In the genomic region with DNA sequence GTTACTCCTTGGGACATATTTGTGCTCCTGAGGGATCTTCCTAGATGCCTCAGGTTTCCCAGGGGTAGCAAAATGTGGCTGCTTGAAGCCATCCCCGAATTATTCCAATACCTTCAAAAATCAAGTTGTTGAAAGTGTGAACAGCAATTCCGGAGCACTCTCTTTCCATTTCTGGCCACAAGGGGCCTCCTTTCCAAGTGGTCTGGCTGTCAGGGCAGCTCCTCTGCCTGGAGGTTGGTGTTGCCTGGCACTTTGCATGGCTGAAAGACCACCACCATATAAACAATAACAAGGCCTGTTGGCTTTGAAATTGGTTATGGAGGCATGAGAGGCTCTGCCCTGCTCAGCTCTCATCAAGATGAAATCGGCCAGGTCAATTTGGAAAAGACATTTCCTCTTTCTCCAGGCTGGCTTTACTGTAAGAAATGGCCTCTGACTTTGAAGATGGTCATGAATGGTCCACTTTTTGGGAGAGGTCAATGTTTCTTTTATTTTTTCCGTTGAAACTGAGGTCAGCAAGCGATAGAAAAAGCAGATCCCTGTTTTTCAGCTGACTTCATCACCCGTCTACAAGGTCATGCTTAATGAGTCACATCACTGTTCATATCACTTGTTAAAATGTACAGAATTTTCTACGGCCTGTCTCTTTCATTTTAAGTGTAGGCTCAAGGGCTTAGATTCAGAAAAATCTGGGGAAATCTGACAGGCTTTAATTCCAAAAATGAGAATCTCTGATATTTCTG, we compare ENCODE assay signal across 8 cellular contexts.
DNase-seq lines count a peak whose midpoint lies in the region; ATAC-seq, FAIRE-seq and TF ChIP-seq lines count a peak whose summit lies in the region.

No MANE protein-coding gene starts in this region.

- H3K9me3 ChIP-seq in vagina, result no peaks in the 10 kb centered on the region

- peak overlapping the region; percentile 16 for H3K27ac Mint-ChIP-seq in neural crest cell (ENCODE audit: unreplicated experiment)
- H3K27ac Mint-ChIP-seq in stimulated activated naive B cell treated with anti-CD40 and anti-IgM and Interleukin-4, amounts not matched to agents 10 μg/mL and 1 μg/mL and 100 μg/mL, for 72 hours, result no peak overlapping the region

- no peaks in the 10 kb centered on the region for H3K27me3 ChIP-seq in GM06990 (replicated peaks; ENCODE audit: control insufficient read depth, insufficient read depth, low read length)
- no peaks in the 10 kb centered on the region for H3K27me3 ChIP-seq in bronchial epithelial cell (ENCODE audit: control insufficient read depth, insufficient read depth, low read length)
- H3K27me3 ChIP-seq in vagina, result no peaks in the 10 kb centered on the region

- no peaks in the 10 kb centered on the region for H3K36me3 Mint-ChIP-seq in neural crest cell (ENCODE audit: low read depth)
- no peaks in the 10 kb centered on the region for H3K36me3 Mint-ChIP-seq in stimulated activated naive B cell treated with anti-CD40 and anti-IgM and Interleukin-4, amounts not matched to agents 10 μg/mL and 1 μg/mL and 100 μg/mL, for 72 hours

- no peak overlapping the region for H3K4me3 ChIP-seq in GM06990 (replicated peaks; ENCODE audit: low read depth, low read length)
- no peak overlapping the region for H3K4me3 ChIP-seq in bronchial epithelial cell (ENCODE audit: low read depth, low read length)
- no peak overlapping the region for H3K4me3 ChIP-seq in vagina

- H3K4me1 ChIP-seq in vagina, result no peaks in the 10 kb centered on the region

- ATAC-seq in stimulated activated naive B cell treated with anti-CD40 and anti-IgM and Interleukin-4, amounts not matched to agents 10 μg/mL and 1 μg/mL and 100 μg/mL, for 72 hours (replicated peaks), result no peak

- H3K36me3 ChIP-seq in GM06990 (ENCODE audit: control insufficient read depth, insufficient read depth, low read length) (no peaks in the 10 kb centered on the region), bronchial epithelial cell (ENCODE audit: control insufficient read depth, insufficient read depth, low read length) (no peaks in the 10 kb centered on the region), vagina (no peaks in the 10 kb centered on the region)

- no peak overlapping the region for H3K27ac ChIP-seq in vagina

- H3K27me3 Mint-ChIP-seq in neural crest cell (ENCODE audit: low read depth), result no peaks in the 10 kb centered on the region
- H3K27me3 Mint-ChIP-seq in stimulated activated naive B cell treated with anti-CD40 and anti-IgM and Interleukin-4, amounts not matched to agents 10 μg/mL and 1 μg/mL and 100 μg/mL, for 72 hours, result no peaks in the 10 kb centered on the region

- peaks cover 2% of the 10 kb centered on the region for H3K9me3 Mint-ChIP-seq in neural crest cell
- H3K9me3 Mint-ChIP-seq in stimulated activated naive B cell treated with anti-CD40 and anti-IgM and Interleukin-4, amounts not matched to agents 10 μg/mL and 1 μg/mL and 100 μg/mL, for 72 hours, result no peaks in the 10 kb centered on the region

- FAIRE-seq in bronchial epithelial cell (lab: Jason Lieb, UNC), result no peak

- DNase-seq in GM06990 (ENCODE audit: extremely low read depth, insufficient read length) (no peak), M059J (ENCODE audit: low read depth) (peak; percentile 22), bronchial epithelial cell (ENCODE audit: low read depth) (peak; percentile 10), neural crest cell (ENCODE audit: low read depth, low spot score) (peak; percentile 41), NCI-H2081 treated with DMSO at 0.1 percent for 48 hours (lab: John Stamatoyannopoulos, UW) (no peak), vagina (ENCODE audit: extremely low spot score in 2 of 2) (no peak)
- no peak for DNase-seq in activated CD4-positive, alpha-beta T cell treated with anti-CD3 and anti-CD28 coated beads, Interleukin-2, amount 50 U/mL, for 1 hour
- DNase-seq in stimulated activated naive B cell treated with anti-CD40 and anti-IgM and Interleukin-4, amounts not matched to agents 10 μg/mL and 1 μg/mL and 100 μg/mL, for 72 hours, result no peak

- no peak for TF ChIP-seq POLR2A in vagina (IDR thresholded peaks at IDR 0.05)

- peak; percentile 54 for TF ChIP-seq CTCF in GM06990 (IDR thresholded peaks at IDR 0.05; ENCODE audit: insufficient read depth, low read length, poor library complexity, severe bottlenecking)
- peak; percentile 55 for TF ChIP-seq CTCF in bronchial epithelial cell (IDR thresholded peaks at IDR 0.05; ENCODE audit: insufficient read depth, low read length, severe bottlenecking)
- peak; percentile 58 for TF ChIP-seq CTCF in neural crest cell (conservative IDR thresholded peaks at IDR 0.05)
- TF ChIP-seq CTCF in vagina (IDR thresholded peaks at IDR 0.05), result no peak

- peaks cover 63% of the 10 kb centered on the region for H3K4me1 Mint-ChIP-seq in neural crest cell
- H3K4me1 Mint-ChIP-seq in stimulated activated naive B cell treated with anti-CD40 and anti-IgM and Interleukin-4, amounts not matched to agents 10 μg/mL and 1 μg/mL and 100 μg/mL, for 72 hours, result peaks cover 2 to 7% of the 10 kb centered on the region in 2 donors

- intact Hi-C loops in vagina (cut with DNase I), result no loop called here

- H3K4me3 Mint-ChIP-seq in neural crest cell, result no peak overlapping the region
- no peak overlapping the region for H3K4me3 Mint-ChIP-seq in stimulated activated naive B cell treated with anti-CD40 and anti-IgM and Interleukin-4, amounts not matched to agents 10 μg/mL and 1 μg/mL and 100 μg/mL, for 72 hours

Comparison
In these comparisons a context has a peak if more than half of its experiments do, and no peak if none do; other contexts are left out.
1. DNase-seq: peak in M059J (single experiment), bronchial epithelial cell (single experiment) and neural crest cell (single experiment); none in GM06990 (single experiment), activated CD4-positive, alpha-beta T cell treated with anti-CD3 and anti-CD28 coated beads, Interleukin-2, amount 50 U/mL, for 1 hour (single experiment), NCI-H2081 treated with DMSO at 0.1 percent for 48 hours (single experiment), stimulated activated naive B cell treated with anti-CD40 and anti-IgM and Interleukin-4, amounts not matched to agents 10 μg/mL and 1 μg/mL and 100 μg/mL, for 72 hours (single experiment) and vagina (0 of 2).
2. CTCF ChIP-seq: peak in GM06990 (single experiment), bronchial epithelial cell (single experiment) and neural crest cell (single experiment); none in vagina (0 of 3).